Comparison of ENCODE assay signal across 8 cellular contexts in the genomic region with DNA sequence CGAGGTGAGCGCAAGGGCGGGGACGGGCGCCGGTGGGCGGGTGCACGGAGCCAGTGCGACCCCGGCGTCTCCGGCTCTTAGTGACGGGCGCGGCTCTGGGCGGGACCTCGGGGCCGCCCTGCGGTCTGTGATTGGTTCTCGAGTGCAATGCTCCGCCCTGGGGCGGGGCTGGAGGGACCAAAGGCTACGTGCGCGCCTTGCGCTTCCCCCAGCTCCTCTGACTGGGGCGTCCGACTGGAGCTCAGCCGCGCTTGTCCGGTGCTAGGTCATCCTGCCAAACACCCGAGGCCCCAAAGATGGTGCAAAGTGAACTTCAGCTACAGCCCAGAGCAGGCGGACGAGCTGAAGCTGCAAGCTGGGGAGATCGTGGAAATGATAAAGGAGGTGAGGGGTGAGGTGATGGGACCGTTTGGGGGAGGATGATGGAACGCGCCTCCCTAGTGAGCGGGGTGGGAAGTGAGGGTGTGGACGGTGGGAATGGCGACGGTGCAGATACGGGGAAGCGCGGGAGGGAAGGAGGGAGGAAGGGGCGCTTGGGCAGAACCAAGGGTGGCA. TPM values are rescaled to one million over a fixed set of nuclear protein-coding genes. Genes with fewer than 3 reads are reported as not detected.
DNase-seq lines count a peak whose midpoint lies in the region; ATAC-seq and TF ChIP-seq lines count a peak whose summit lies in the region.

No MANE protein-coding gene starts in this region.

- TF ChIP-seq CTCF in BE2C (IDR thresholded peaks at IDR 0.05; ENCODE audit: low read depth, low read length) (no peak), lung (IDR thresholded peaks at IDR 0.05; ENCODE audit: control extremely low read depth, extremely low read depth) (no peak)

- WGBS in lung, 2 donors: 1% methylated on average over 46 of the region's 46 CpGs

- DNase-seq in BE2C: peak; percentile 90
- DNase-seq in GM19238 (ENCODE audit: insufficient read length, low spot score): peak; percentile 99
- peak; percentile 97 to 100 for DNase-seq in NCI-H526 (lab: John Stamatoyannopoulos, UW)
- DNase-seq in activated CD4-positive, alpha-beta T cell treated with anti-CD3 and anti-CD28 coated beads, Interleukin-2, amount 50 U/mL, for 48 hours: peak; percentile 94 to 95
- peak; percentile 97 for DNase-seq in ecto neural progenitor cell (ENCODE audit: low spot score)
- DNase-seq in lung (ENCODE audit: low spot score): peak; percentile 91
- DNase-seq in stimulated activated CD4-positive, alpha-beta T cell treated with anti-CD3 and anti-CD28 coated beads, TNF-alpha, amount 100 ng/mL, for 24 hours (ENCODE audit: low read depth in 3 of 3): peak; percentile 78 to 93 (median 83)

- H3K9me3 ChIP-seq in BE2C: no peaks in the 10 kb centered on the region
- H3K9me3 ChIP-seq in lung (ENCODE audit: control insufficient read depth in 2 of 2, insufficient read depth in 1 of 2, low read length in 1 of 2): no peaks in the 10 kb centered on the region

- peak overlapping the region; percentile 74 for H3K4me3 ChIP-seq in BE2C (ENCODE audit: low read depth, low read length)
- peak overlapping the region; percentile 51 for H3K4me3 ChIP-seq in lung

- H3K4me1 ChIP-seq in BE2C (no peaks in the 10 kb centered on the region), lung (ENCODE audit: control insufficient read depth in 2 of 2, insufficient read depth in 2 of 2, low read length in 2 of 2) (peaks cover 0 to 5% of the 10 kb centered on the region in 2 donors)

- peaks cover 8% of the 10 kb centered on the region for H3K36me3 ChIP-seq in BE2C
- peaks cover 16 to 21% of the 10 kb centered on the region in 2 donors for H3K36me3 ChIP-seq in lung (ENCODE audit: control insufficient read depth in 2 of 2, insufficient read depth in 2 of 2, low read length in 2 of 2)

- peak overlapping the region in 1 of 2 donors; percentile 92 for H3K27ac ChIP-seq in lung (ENCODE audit: low read depth in 1 of 2, low read length in 1 of 2)

- ATAC-seq in HG03439 (IDR thresholded peaks at IDR 0.05; ENCODE audit: unreplicated experiment): peak; percentile 98
- ATAC-seq in lung (ENCODE audit: insufficient read depth, low FRiP score): peak; percentile 99

- no peaks in the 10 kb centered on the region for H3K27me3 ChIP-seq in BE2C
- no peaks in the 10 kb centered on the region for H3K27me3 ChIP-seq in lung (ENCODE audit: control insufficient read depth, insufficient read depth)

RNA-seq across cellular contexts. Expression of a gene that starts 0.8 kb away (rescaled TPM):
- polyA plus RNA-seq in BE2C (2012; ENCODE audit: insufficient read depth, insufficient read length, low read depth): 1.9 TPM
- 10 to 100 TPM; 13.5 to 16.6 TPM for total RNA-seq in lung
- polyA plus RNA-seq in lung: 1 to 10 TPM; 9.0 to 9.9 TPM

RNA-seq across cellular contexts. Expression of a gene that starts 16.5 kb away (rescaled TPM):
- polyA plus RNA-seq in BE2C (2012; ENCODE audit: insufficient read depth, insufficient read length, low read depth): 6.5 TPM
- total RNA-seq in lung: 10 to 100 TPM; 31.2 to 33.5 TPM
- 10 to 100 TPM; 33.9 to 59.5 TPM for polyA plus RNA-seq in lung
